In genomic region chr19:8154014-8154413, GRCh38 we compare ENCODE assay signal across 12 cellular contexts. TPM values are rescaled to one million over a fixed set of nuclear protein-coding genes. Genes with fewer than 3 reads are reported as not detected.
DNase-seq lines count a peak whose midpoint lies in the region; ATAC-seq and TF ChIP-seq lines count a peak whose summit lies in the region.
"Not testable (repeated sequence)": the region's sequence is repeated elsewhere in the genome, so short reads cannot be mapped to it uniquely, and the experiment has no call there.
"Had no signal": no experiment of that assay in that cellular context is flagged by ENCODE, and none has a peak within 500 bp of the region (broad histone marks: within the 10 kb centered on the region; RNA-seq: fewer than 3 reads in every experiment).

No MANE protein-coding gene starts in this region.

- not testable (repeated sequence) for H3K27ac Mint-ChIP-seq in GM23338; WTC11; activated T-cell treated with anti-CD3 and anti-CD28 coated beads, Interleukin-2, amount 50 U/mL, for 72 hours; memory B cell; stimulated activated naive B cell treated with anti-CD40 and anti-IgM and Interleukin-4, amounts not matched to agents 10 μg/mL and 1 μg/mL and 100 μg/mL, for 72 hours

- H3K4me1 Mint-ChIP-seq in GM23338: peaks cover 18% of the 10 kb centered on the region
- H3K4me1 Mint-ChIP-seq in WTC11: peaks cover 21% of the 10 kb centered on the region
- H3K4me1 Mint-ChIP-seq in activated T-cell treated with anti-CD3 and anti-CD28 coated beads, Interleukin-2, amount 50 U/mL, for 72 hours (ENCODE audit: low read depth); stimulated activated naive B cell treated with anti-CD40 and anti-IgM and Interleukin-4, amounts not matched to agents 10 μg/mL and 1 μg/mL and 100 μg/mL, for 72 hours: not testable (repeated sequence)
- peaks cover 13% of the 10 kb centered on the region for H3K4me1 Mint-ChIP-seq in memory B cell

- H3K79me2 ChIP-seq in GM23338 (replicated peaks; ENCODE audit: insufficient read depth): not testable (repeated sequence)

- ATAC-seq in GM23338: peak; percentile 34
- ATAC-seq in WTC11: peak; percentile 43
- not testable (repeated sequence) for ATAC-seq in activated T-cell treated with anti-CD3 and anti-CD28 coated beads, Interleukin-2, amount 50 U/mL, for 72 hours (replicated peaks in 1 of 2)
- peak; percentile 62 for ATAC-seq in memory B cell (ENCODE audit: low read depth)
- ATAC-seq in stimulated activated naive B cell treated with anti-CD40 and anti-IgM and Interleukin-4, amounts not matched to agents 10 μg/mL and 1 μg/mL and 100 μg/mL, for 72 hours (replicated peaks): peak; percentile 45 to 61

- not testable (repeated sequence) for H3K36me3 ChIP-seq in GM23338 (ENCODE audit: insufficient read depth)

- H4K20me1 ChIP-seq in GM23338 (replicated peaks; ENCODE audit: insufficient read depth): not testable (repeated sequence)

- CTCF ChIA-PET in WTC11 (lab: Charles Lee): interaction anchor here (0.5 to 1.3 kb wide), 7 partner anchors 8 to 371 kb away, joined by 3 to 8 read pairs (median 4); no protein-coding TSS in a partner anchor

- H3K27me3 ChIP-seq in GM23338 (ENCODE audit: insufficient read depth): not testable (repeated sequence)

- not testable (repeated sequence) for H3K4me2 ChIP-seq in GM23338

- not testable (repeated sequence) for H3K4me3 ChIP-seq in GM23338; choroid plexus epithelial cell (ENCODE audit: low read depth, low read length)

- not testable (repeated sequence) for H3K4me1 ChIP-seq in GM23338 (ENCODE audit: insufficient read depth)

- H3K9me2 ChIP-seq in GM23338 (ENCODE audit: insufficient read depth): not testable (repeated sequence)

- not testable (repeated sequence) for H2AFZ ChIP-seq in GM23338

- not testable (repeated sequence) for H3K4me3 Mint-ChIP-seq in GM23338; WTC11; activated T-cell treated with anti-CD3 and anti-CD28 coated beads, Interleukin-2, amount 50 U/mL, for 72 hours; memory B cell; stimulated activated naive B cell treated with anti-CD40 and anti-IgM and Interleukin-4, amounts not matched to agents 10 μg/mL and 1 μg/mL and 100 μg/mL, for 72 hours

- not testable (repeated sequence) for H3K9me3 Mint-ChIP-seq in GM23338; WTC11; activated T-cell treated with anti-CD3 and anti-CD28 coated beads, Interleukin-2, amount 50 U/mL, for 72 hours; memory B cell; stimulated activated naive B cell treated with anti-CD40 and anti-IgM and Interleukin-4, amounts not matched to agents 10 μg/mL and 1 μg/mL and 100 μg/mL, for 72 hours

- not testable (repeated sequence) for H3K27ac ChIP-seq in GM23338 (ENCODE audit: low read depth)

- not testable (repeated sequence) for H3F3A ChIP-seq in GM23338 (replicated peaks; ENCODE audit: low read depth)

- H3K27me3 Mint-ChIP-seq in GM23338 (ENCODE audit: insufficient read depth, low read depth, poor library complexity); WTC11 (ENCODE audit: low read depth): not testable (repeated sequence)
- peaks cover 33% of the 10 kb centered on the region for H3K27me3 Mint-ChIP-seq in activated T-cell treated with anti-CD3 and anti-CD28 coated beads, Interleukin-2, amount 50 U/mL, for 72 hours (ENCODE audit: low read depth)
- H3K27me3 Mint-ChIP-seq in memory B cell: peaks cover 21% of the 10 kb centered on the region
- peaks cover 56 to 70% of the 10 kb centered on the region in 2 donors for H3K27me3 Mint-ChIP-seq in stimulated activated naive B cell treated with anti-CD40 and anti-IgM and Interleukin-4, amounts not matched to agents 10 μg/mL and 1 μg/mL and 100 μg/mL, for 72 hours

- peak; percentile 64 to 72 for TF ChIP-seq CTCF in GM23338 (conservative IDR thresholded peaks at IDR 0.05; ENCODE audit: low read depth in 2 of 2)
- not testable (repeated sequence) for TF ChIP-seq CTCF in WTC11 (IDR thresholded peaks at IDR 0.05)
- peak; percentile 31 for TF ChIP-seq CTCF in choroid plexus epithelial cell (conservative IDR thresholded peaks at IDR 0.05; ENCODE audit: low read depth, low read length)

- not testable (repeated sequence) for H3K36me3 Mint-ChIP-seq in GM23338 (ENCODE audit: low read depth); WTC11; activated T-cell treated with anti-CD3 and anti-CD28 coated beads, Interleukin-2, amount 50 U/mL, for 72 hours (ENCODE audit: insufficient read depth in 2 of 2); memory B cell; stimulated activated naive B cell treated with anti-CD40 and anti-IgM and Interleukin-4, amounts not matched to agents 10 μg/mL and 1 μg/mL and 100 μg/mL, for 72 hours

- POLR2A ChIA-PET in WTC11 (lab: Charles Lee): interaction anchor here (0.7 kb wide), 1 partner anchor 75 kb away, joined by 3 read pairs; no protein-coding TSS in a partner anchor

- peak; percentile 28 for DNase-seq in DMS 273 (lab: John Stamatoyannopoulos, UW; ENCODE audit: unreplicated experiment)
- peak; percentile 71 for DNase-seq in GM23338 (ENCODE audit: low spot score)
- DNase-seq in NCI-H69 (lab: John Stamatoyannopoulos, UW): peak; percentile 17
- DNase-seq in WTC11 (ENCODE audit: low spot score): peak; percentile 70
- peak; percentile 27 to 39 for DNase-seq in activated T-cell treated with anti-CD3 and anti-CD28 coated beads, Interleukin-2, amount 50 U/mL, for 72 hours
- not testable (repeated sequence) for DNase-seq in choroid plexus epithelial cell (ENCODE audit: low read depth)
- DNase-seq in memory B cell (ENCODE audit: low spot score in 2 of 2): peak; percentile 30 to 35
- peak; percentile 23 for DNase-seq in stimulated activated naive B cell treated with anti-CD40 and anti-IgM and Interleukin-4, amounts not matched to agents 10 μg/mL and 1 μg/mL and 100 μg/mL, for 72 hours

TF ChIP-seq in WTC11, 78 proteins besides CTCF, POLR2A, EP300 and RAD21:
- 0 out of 2 replicates have a peak, but pooled peaks have one; percentile 20 for TF ChIP-seq HMGXB4 (CRISPR knock-in tag; IDR thresholded peaks at IDR 0.05)

RNA-seq across cellular contexts. Expression of gene FBN3, which starts 4.6 kb away (rescaled TPM):
- total RNA-seq in GM23338 (2014; rRNA removed; shearing (Covaris generic)): 34.7 and 54.5 TPM in 2 replicates
- polyA plus RNA-seq in GM23338 (2016; fragmentation: Nextera tagmentation; extraction: Ambion mirVana): 7.7 and 8.5 TPM in 2 replicates
- 54.8 to 67.3 TPM (median 62.2 TPM) in 3 replicates for total RNA-seq in WTC11 (2021)
- total RNA-seq in activated T-cell treated with anti-CD3 and anti-CD28 coated beads, Interleukin-2, amount 50 U/mL, for 72 hours: not detected
- total RNA-seq: cardiac septum; right cardiac atrium; T-helper 2 cell treated with Interferon-gamma antibody and Interleukin-4, amounts not matched to agents 100 ng/mL and 5 ng/mL, for 36 hours; ureter had no signal
- polyA plus RNA-seq: right cardiac atrium had no signal

RNA-seq across cellular contexts. Expression of gene CERS4, which starts 55.2 kb away (rescaled TPM):
- 96.2 and 109 TPM in 2 replicates for total RNA-seq in GM23338 (2014; rRNA removed; shearing (Covaris generic))
- 68.5 and 74.5 TPM in 2 replicates for polyA plus RNA-seq in GM23338 (2016; fragmentation: Nextera tagmentation; extraction: Ambion mirVana)
- total RNA-seq in WTC11 (2021): 116 to 153 TPM (median 150 TPM) in 3 replicates
- 10 to 100 TPM; 23.2 to 29.5 TPM for total RNA-seq in activated T-cell treated with anti-CD3 and anti-CD28 coated beads, Interleukin-2, amount 50 U/mL, for 72 hours

Comparison
In these comparisons a context has a peak if more than half of its experiments do, and no peak if none do; other contexts are left out.
1. RNA of gene FBN3, which starts 4.6 kb away (total RNA-seq): 54.8 to 67.3 TPM in WTC11 and 34.7 to 54.5 TPM in GM23338; not detected in activated T-cell treated with anti-CD3 and anti-CD28 coated beads, Interleukin-2, amount 50 U/mL, for 72 hours; every median in the first group is over 10 times any median in the second.